In the genomic region with DNA sequence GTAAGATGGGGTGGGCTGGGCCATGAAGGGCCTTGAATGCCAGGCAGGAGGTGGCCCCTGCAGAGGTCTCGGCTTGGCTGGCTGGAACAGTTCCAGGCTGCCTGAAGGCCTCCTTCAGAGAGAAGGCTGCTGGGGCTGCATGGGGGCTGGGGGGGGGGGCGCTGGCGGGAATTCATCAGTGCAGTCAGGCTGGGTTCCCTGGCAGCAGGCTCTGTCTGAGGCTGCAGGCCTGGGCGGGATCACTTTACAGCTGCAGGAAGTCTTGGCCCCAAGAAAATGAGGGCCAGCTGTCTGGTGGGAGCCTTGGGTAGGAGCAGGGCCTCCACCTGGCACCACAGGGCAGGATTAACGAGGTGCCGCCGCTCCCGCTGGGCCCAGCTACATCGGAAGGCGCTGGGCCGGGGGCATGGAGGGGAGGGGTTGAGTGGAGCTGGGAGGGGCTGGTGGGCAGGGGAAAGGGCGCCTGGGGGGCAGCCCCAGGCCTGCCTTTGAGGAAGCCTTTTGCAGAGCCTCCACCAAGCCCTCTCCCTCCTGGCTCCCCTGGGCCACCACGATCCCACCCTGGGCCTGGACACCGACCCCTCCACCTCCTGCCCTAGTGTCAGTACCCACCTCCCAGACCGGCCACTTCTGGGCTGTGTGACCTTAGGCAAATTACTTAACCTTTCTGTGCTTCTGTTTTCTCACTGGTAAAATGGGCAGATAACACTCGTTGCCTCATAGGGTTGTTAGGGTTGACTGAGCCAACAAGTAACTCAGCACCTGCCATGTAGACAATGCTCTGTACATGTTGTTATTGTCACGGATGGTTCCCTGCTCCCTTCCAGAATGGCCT, we compare ENCODE assay signal across 8 cellular contexts. TPM values are rescaled to one million over a fixed set of nuclear protein-coding genes. Genes with fewer than 3 reads are reported as not detected.
DNase-seq lines count a peak whose midpoint lies in the region; ATAC-seq, FAIRE-seq and TF ChIP-seq lines count a peak whose summit lies in the region.

No MANE protein-coding gene starts in this region.

- peak; percentile 10 for ATAC-seq in CD4-positive, alpha-beta T cell (ENCODE audit: poor library complexity)
- ATAC-seq in GM18511 (IDR thresholded peaks at IDR 0.05; ENCODE audit: unreplicated experiment) = no peak

- no peaks in the 10 kb centered on the region for H3K9me3 ChIP-seq in CD4-positive, alpha-beta T cell (ENCODE audit: control insufficient read depth, low read length)

- CTCF ChIA-PET in CD4-positive, alpha-beta T cell (lab: Charles Lee) = interaction anchor here (1.0 to 1.5 kb wide), 3 partner anchors 13 to 80 kb away, joined by 3 to 6 read pairs (median 4); no protein-coding TSS in a partner anchor

- H3K27ac Mint-ChIP-seq in CD4-positive, alpha-beta T cell = peak overlapping the region; percentile 55
- peak overlapping the region; percentile 87 for H3K27ac Mint-ChIP-seq in dendritic cell treated with granulocyte-macrophage colony-stimulating factor and Interleukin-4, amounts not matched to agents 40 ng/mL and 50 ng/mL, for 4 days
- H3K27ac Mint-ChIP-seq in osteocyte (ENCODE audit: unreplicated experiment) = peak overlapping the region; percentile 85

- peaks cover 25% of the 10 kb centered on the region for H3K36me3 Mint-ChIP-seq in CD4-positive, alpha-beta T cell (ENCODE audit: low read depth)
- H3K36me3 Mint-ChIP-seq in dendritic cell treated with granulocyte-macrophage colony-stimulating factor and Interleukin-4, amounts not matched to agents 40 ng/mL and 50 ng/mL, for 4 days (ENCODE audit: low read depth) = peaks cover 6% of the 10 kb centered on the region
- H3K36me3 Mint-ChIP-seq in osteocyte (ENCODE audit: unreplicated experiment) = peaks cover 2% of the 10 kb centered on the region

- no peak overlapping the region for H3K27ac ChIP-seq in CD4-positive, alpha-beta T cell (ENCODE audit: low read depth, low read length)

- H3K4me1 Mint-ChIP-seq in CD4-positive, alpha-beta T cell (ENCODE audit: low read depth) = peaks cover 25% of the 10 kb centered on the region
- peaks cover 69% of the 10 kb centered on the region for H3K4me1 Mint-ChIP-seq in dendritic cell treated with granulocyte-macrophage colony-stimulating factor and Interleukin-4, amounts not matched to agents 40 ng/mL and 50 ng/mL, for 4 days (ENCODE audit: low read depth)
- H3K4me1 Mint-ChIP-seq in osteocyte (ENCODE audit: unreplicated experiment) = peaks cover 24% of the 10 kb centered on the region

- TF ChIP-seq CTCF in CD4-positive, alpha-beta T cell (IDR thresholded peaks at IDR 0.05) = no peak
- no peak for TF ChIP-seq CTCF in osteocyte (IDR thresholded peaks at IDR 0.05)

- DNase-seq in CD4-positive, alpha-beta T cell = no peak
- DNase-seq in NCI-H1436 treated with DMSO at 0.1 percent for 48 hours (lab: John Stamatoyannopoulos, UW) (peak; percentile 56), osteocyte (ENCODE audit: extremely low spot score, unreplicated experiment) (no peak), activated gamma-delta T cell treated with Interleukin-2 at 50 U/mL for 16 hours (no peak), OCI-M2 (lab: John Stamatoyannopoulos, UW; ENCODE audit: unreplicated experiment) (no peak), HTR-8/SVneo (ENCODE audit: insufficient read length, low spot score) (no peak)

- H3K27me3 Mint-ChIP-seq in CD4-positive, alpha-beta T cell = peaks cover 9% of the 10 kb centered on the region
- H3K27me3 Mint-ChIP-seq in dendritic cell treated with granulocyte-macrophage colony-stimulating factor and Interleukin-4, amounts not matched to agents 40 ng/mL and 50 ng/mL, for 4 days = no peaks in the 10 kb centered on the region
- no peaks in the 10 kb centered on the region for H3K27me3 Mint-ChIP-seq in osteocyte (ENCODE audit: unreplicated experiment)

- FAIRE-seq in HTR-8/SVneo (lab: Jason Lieb, UNC) = no peak

- intact Hi-C loops in CD4-positive, alpha-beta T cell (cut with DNase I, micrococcal nuclease) = loop anchor here (1.0 to 5.0 kb wide), 7 partner anchors 47 to 872 kb away; no protein-coding TSS in a partner anchor
- intact Hi-C loops in dendritic cell treated with granulocyte-macrophage colony-stimulating factor and Interleukin-4, amounts not matched to agents 40 ng/mL and 50 ng/mL, for 4 days (cut with micrococcal nuclease) = loop anchor here (1.0 to 5.0 kb wide), 4 partner anchors 60 to 273 kb away; no protein-coding TSS in a partner anchor

- no peaks in the 10 kb centered on the region for H3K27me3 ChIP-seq in CD4-positive, alpha-beta T cell (ENCODE audit: control insufficient read depth, insufficient read depth, low read length)

- H3K9me3 Mint-ChIP-seq in CD4-positive, alpha-beta T cell = no peaks in the 10 kb centered on the region
- H3K9me3 Mint-ChIP-seq in dendritic cell treated with granulocyte-macrophage colony-stimulating factor and Interleukin-4, amounts not matched to agents 40 ng/mL and 50 ng/mL, for 4 days = no peaks in the 10 kb centered on the region
- no peaks in the 10 kb centered on the region for H3K9me3 Mint-ChIP-seq in osteocyte (ENCODE audit: unreplicated experiment)

- H3K4me3 Mint-ChIP-seq in CD4-positive, alpha-beta T cell = peak overlapping the region; percentile 80
- H3K4me3 Mint-ChIP-seq in dendritic cell treated with granulocyte-macrophage colony-stimulating factor and Interleukin-4, amounts not matched to agents 40 ng/mL and 50 ng/mL, for 4 days = no peak overlapping the region
- no peak overlapping the region for H3K4me3 Mint-ChIP-seq in osteocyte (ENCODE audit: unreplicated experiment)

- POLR2A ChIA-PET in CD4-positive, alpha-beta T cell (lab: Charles Lee) = interaction anchor here (2.1 kb wide), 1 partner anchor 92 kb away, joined by 6 read pairs; a partner anchor contains a TSS

RNA-seq across cellular contexts. Expression of a gene that starts 31.0 kb away (rescaled TPM):
- total RNA-seq in CD4-positive, alpha-beta T cell = 1 to 10 TPM; 1.1 to 1.5 TPM
- 37.2 and 44.3 TPM in 2 replicates for total RNA-seq in osteocyte

RNA-seq across cellular contexts. Expression of a gene that starts 50.0 kb away (rescaled TPM):
- total RNA-seq in CD4-positive, alpha-beta T cell = 10 to 100 TPM; 21.6 to 22.6 TPM
- 26.4 and 28.5 TPM in 2 replicates for total RNA-seq in osteocyte

RNA-seq across cellular contexts. Expression of a gene that starts 50.2 kb away (rescaled TPM):
- 100 to 1,000 TPM; 211 to 219 TPM for total RNA-seq in CD4-positive, alpha-beta T cell
- total RNA-seq in osteocyte = 55.5 and 57.6 TPM in 2 replicates

Comparison
In these comparisons a context has a peak if more than half of its experiments do, and no peak if none do; other contexts are left out.
1. RNA of a gene that starts 31.0 kb away (total RNA-seq): 37.2 to 44.3 TPM in osteocyte; 1.1 to 1.5 TPM in CD4-positive, alpha-beta T cell; every median in the first group is over 10 times any median in the second.
2. Peak in every context shown above with its lines, with median percentiles within 50 percentile points of each other: H3K27ac Mint-ChIP-seq.